In genomic region chr3:39398700-39399099, GRCh38 we compare ENCODE assay signal across 1 cellular context.
TF ChIP-seq lines count a peak whose summit lies in the region.

No MANE protein-coding gene starts in this region.

TF ChIP-seq in HCT116, 20 proteins besides CTCF, POLR2A, EP300 and RAD21 (continued from another document):
- TF ChIP-seq REST (IDR thresholded peaks at IDR 0.05; ENCODE audit: low read depth): no peak
- TF ChIP-seq SP1 (IDR thresholded peaks at IDR 0.05; ENCODE audit: low read depth): no peak
- TF ChIP-seq CEBPB (IDR thresholded peaks at IDR 0.05; ENCODE audit: low read depth): no peak
- TF ChIP-seq ZFX (IDR thresholded peaks at IDR 0.05): no peak
- TF ChIP-seq EZH2 (IDR thresholded peaks at IDR 0.05): no peak
- TF ChIP-seq TCF7L2 (IDR thresholded peaks at IDR 0.05; ENCODE audit: borderline replicate concordance, extremely low read depth, insufficient read depth, insufficient read length): no peak
- TF ChIP-seq ELF1 (IDR thresholded peaks at IDR 0.05; ENCODE audit: borderline replicate concordance, low read depth): no peak
- TF ChIP-seq ATF3 (IDR thresholded peaks at IDR 0.05): no peak
